In genomic region chr6:105112577-105112976, GRCh38 we compare ENCODE assay signal across 21 cellular contexts.
DNase-seq lines count a peak whose midpoint lies in the region; ATAC-seq and TF ChIP-seq lines count a peak whose summit lies in the region.
"Had no signal": no experiment of that assay in that cellular context is flagged by ENCODE, and none has a peak within 500 bp of the region (broad histone marks: within the 10 kb centered on the region; RNA-seq: fewer than 3 reads in every experiment).

No MANE protein-coding gene starts in this region.

- H3K4me3 Mint-ChIP-seq in stimulated activated effector memory CD8-positive, alpha-beta T cell treated with anti-CD3 and anti-CD28 coated beads, Interleukin-12 subunit alpha, Interleukin-12 subunit beta, amount 100 ng/mL, for 72 hours: no peak overlapping the region
- H3K4me3 Mint-ChIP-seq: CD8-positive, alpha-beta memory T cell had no signal

- no peaks in the 10 kb centered on the region for H4K20me1 ChIP-seq in MM.1S (ENCODE audit: insufficient read depth, low read length)

- H3K36me3 ChIP-seq in heart left ventricle (peaks cover 0 to 85% (median 53%) of the 10 kb centered on the region in 9 donors), MM.1S (replicated peaks; ENCODE audit: insufficient read depth, low read length) (no peaks in the 10 kb centered on the region), colonic mucosa (no peaks in the 10 kb centered on the region)

- H3K79me2 ChIP-seq in MM.1S (ENCODE audit: low read length): no peaks in the 10 kb centered on the region

- WGBS in heart left ventricle, 4 donors: 52 to 61% (median 56%) methylated on average over 1 of the region's 1 CpG

- H3K4me3 ChIP-seq in heart left ventricle (no peak overlapping the region), MM.1S (ENCODE audit: low read length) (no peak overlapping the region), cardiac fibroblast (replicated peaks in 1 of 2; ENCODE audit: low read depth in 2 of 2, low read length in 2 of 2) (no peak overlapping the region), colonic mucosa (no peak overlapping the region)

- H3K4me1 ChIP-seq in heart left ventricle: peaks cover 0 to 4% (median 0%) of the 10 kb centered on the region in 12 donors
- peaks cover 21% of the 10 kb centered on the region for H3K4me1 ChIP-seq in MM.1S (ENCODE audit: low read length)
- no peaks in the 10 kb centered on the region for H3K4me1 ChIP-seq in colonic mucosa

- H3K9me3 ChIP-seq in heart left ventricle: no peaks in the 10 kb centered on the region
- H3K9me3 ChIP-seq in MM.1S (replicated peaks; ENCODE audit: insufficient read depth, low read length): no peaks in the 10 kb centered on the region
- no peaks in the 10 kb centered on the region for H3K9me3 ChIP-seq in colonic mucosa

- H3K27me3 ChIP-seq in heart left ventricle (no peaks in the 10 kb centered on the region), MM.1S (replicated peaks; ENCODE audit: insufficient read depth, low read length) (no peaks in the 10 kb centered on the region), colonic mucosa (no peaks in the 10 kb centered on the region)

- in situ Hi-C loops in GM13976 (cut with MboI; ENCODE audit: low sequenced_read_pairs, unreplicated experiment): no loop called here

- H3K4me1 Mint-ChIP-seq in stimulated activated effector memory CD8-positive, alpha-beta T cell treated with anti-CD3 and anti-CD28 coated beads, Interleukin-12 subunit alpha, Interleukin-12 subunit beta, amount 100 ng/mL, for 72 hours: no peaks in the 10 kb centered on the region
- H3K4me1 Mint-ChIP-seq: CD8-positive, alpha-beta memory T cell had no signal

- H3K9ac ChIP-seq in MM.1S (ENCODE audit: low read length) (no peak overlapping the region), colonic mucosa (ENCODE audit: low read depth in 2 of 2, low read length in 2 of 2) (no peak overlapping the region)

- no peaks in the 10 kb centered on the region for H3K9me3 Mint-ChIP-seq in stimulated activated effector memory CD8-positive, alpha-beta T cell treated with anti-CD3 and anti-CD28 coated beads, Interleukin-12 subunit alpha, Interleukin-12 subunit beta, amount 100 ng/mL, for 72 hours
- H3K9me3 Mint-ChIP-seq: CD8-positive, alpha-beta memory T cell had no signal

- TF ChIP-seq CTCF in heart left ventricle (IDR thresholded peaks at IDR 0.05) (no peak), MM.1S (IDR thresholded peaks at IDR 0.05; ENCODE audit: low read length) (0 out of 2 replicates have a peak, but pooled peaks have one; percentile 7), cardiac fibroblast (IDR thresholded peaks at IDR 0.05; ENCODE audit: low read depth, low read length) (peak; percentile 10), colonic mucosa (IDR thresholded peaks at IDR 0.05) (no peak), GM13976 (IDR thresholded peaks at IDR 0.05; ENCODE audit: borderline replicate concordance, control extremely low read depth, extremely low read depth, insufficient read depth, missing control alignments) (no peak)

- H3K4me2 ChIP-seq in MM.1S (ENCODE audit: low read depth, low read length): no peak overlapping the region

- no peak for DNase-seq in heart left ventricle
- no peak for DNase-seq in Right ventricle myocardium inferior (ENCODE audit: missing footprints)
- peak; percentile 7 for DNase-seq in MM.1S
- peak; percentile 5 to 7 for DNase-seq in cardiac fibroblast (ENCODE audit: low read depth in 2 of 2)
- DNase-seq in stimulated activated effector memory CD8-positive, alpha-beta T cell treated with anti-CD3 and anti-CD28 coated beads, Interleukin-12 subunit alpha, Interleukin-12 subunit beta, amount 100 ng/mL, for 72 hours (ENCODE audit: low spot score in 2 of 2): no peak
- no peak for DNase-seq in colonic mucosa
- no peak for DNase-seq in GM13976 (ENCODE audit: low spot score)
- DNase-seq in hypothalamus (lab: John Stamatoyannopoulos, UW): no peak
- DNase-seq: CD8-positive, alpha-beta memory T cell; central memory CD4-positive, alpha-beta T cell; effector memory CD4-positive, alpha-beta T cell; foreskin fibroblast; KG1; NCI-H1417 treated with DMSO at 0.1 percent for 48 hours; NCI-H2227 treated with DMSO at 0.1 percent for 48 hours; occipital lobe; SHP77 treated with DMSO at 0.1 percent for 48 hours; stimulated activated CD4-positive, alpha-beta T cell treated with anti-CD3 and anti-CD28 coated beads, Interleukin-2, amount 100 ng/mL, for 48 hours had no signal

- TF ChIP-seq POLR2A in heart left ventricle (IDR thresholded peaks at IDR 0.05): no peak

- H3K27ac ChIP-seq in heart left ventricle (peak overlapping the region in 1 of 12 donors; percentile 46), MM.1S (ENCODE audit: low read length) (no peak overlapping the region), colonic mucosa (no peak overlapping the region)

- peaks cover 16% of the 10 kb centered on the region for H3F3A ChIP-seq in MM.1S (ENCODE audit: insufficient read depth, low read length)

- no peak overlapping the region for H3K27ac Mint-ChIP-seq in stimulated activated effector memory CD8-positive, alpha-beta T cell treated with anti-CD3 and anti-CD28 coated beads, Interleukin-12 subunit alpha, Interleukin-12 subunit beta, amount 100 ng/mL, for 72 hours
- H3K27ac Mint-ChIP-seq: CD8-positive, alpha-beta memory T cell had no signal

- H3K36me3 Mint-ChIP-seq in stimulated activated effector memory CD8-positive, alpha-beta T cell treated with anti-CD3 and anti-CD28 coated beads, Interleukin-12 subunit alpha, Interleukin-12 subunit beta, amount 100 ng/mL, for 72 hours: no peaks in the 10 kb centered on the region
- H3K36me3 Mint-ChIP-seq: CD8-positive, alpha-beta memory T cell had no signal

- H3K9me2 ChIP-seq in MM.1S (replicated peaks; ENCODE audit: insufficient read depth, low read length): no peaks in the 10 kb centered on the region

- intact Hi-C loops in heart left ventricle (cut with DNase I) (no loop called here), Right ventricle myocardium inferior (cut with DNase I) (no loop called here), colonic mucosa (cut with DNase I) (no loop called here)

- ATAC-seq in heart left ventricle: peak; percentile 27 to 68 (median 37)
- no peak for ATAC-seq in Right ventricle myocardium inferior
- peak; percentile 37 for ATAC-seq in stimulated activated effector memory CD8-positive, alpha-beta T cell treated with anti-CD3 and anti-CD28 coated beads, Interleukin-12 subunit alpha, Interleukin-12 subunit beta, amount 100 ng/mL, for 72 hours
- ATAC-seq: activated CD4-positive, CD25-positive, alpha-beta regulatory T cell treated with anti-CD3 and anti-CD28 coated beads, Interleukin-2, amount 50 U/mL, for 24 hours; left lobe of liver; sciatic nerve had no signal

- no peak overlapping the region for H2AFZ ChIP-seq in MM.1S (ENCODE audit: low read length)

Comparison
In these comparisons a context has a peak if more than half of its experiments do, and no peak if none do; other contexts are left out.
1. DNase-seq: peak in MM.1S (single experiment) and cardiac fibroblast (2 of 2); none in heart left ventricle (0 of 5), Right ventricle myocardium inferior (single experiment), stimulated activated effector memory CD8-positive, alpha-beta T cell treated with anti-CD3 and anti-CD28 coated beads, Interleukin-12 subunit alpha, Interleukin-12 subunit beta, amount 100 ng/mL, for 72 hours (0 of 2), colonic mucosa (single experiment), GM13976 (single experiment) and hypothalamus (0 of 51).
2. CTCF ChIP-seq: peak in MM.1S (single experiment) and cardiac fibroblast (single experiment); none in heart left ventricle (0 of 12), colonic mucosa (single experiment) and GM13976 (single experiment).